In genomic region chr16:391885-392335, GRCh38 we compare ENCODE assay signal across 8 cellular contexts. TPM values are rescaled to one million over a fixed set of nuclear protein-coding genes. Genes with fewer than 3 reads are reported as not detected.
DNase-seq lines count a peak whose midpoint lies in the region; ATAC-seq and TF ChIP-seq lines count a peak whose summit lies in the region.

No MANE protein-coding gene starts in this region.

- H3K9me3 ChIP-seq in CD4-positive, alpha-beta T cell (ENCODE audit: control insufficient read depth, low read length), result no peaks in the 10 kb centered on the region

- peak overlapping the region; percentile 39 for H3K4me3 Mint-ChIP-seq in CD4-positive, alpha-beta T cell

- H3K9me3 Mint-ChIP-seq in CD4-positive, alpha-beta T cell, result no peaks in the 10 kb centered on the region

- no peak overlapping the region for H3K4me3 ChIP-seq in retinal pigment epithelial cell (ENCODE audit: low read length)

- H3K36me3 Mint-ChIP-seq in CD4-positive, alpha-beta T cell (ENCODE audit: low read depth), result no peaks in the 10 kb centered on the region

- CTCF ChIA-PET in CD4-positive, alpha-beta T cell (lab: Charles Lee), result interaction anchor here (0.5 to 2.0 kb wide), 6 partner anchors 9 to 270 kb away, joined by 4 to 22 read pairs (median 6); partner anchors contain the start of genes DECR2 and RAB11FIP3
- CTCF ChIA-PET in RWPE1 (lab: Yijun Ruan, JAX), result interaction anchor here (0.6 kb wide), 1 partner anchor 331 kb away, joined by 3 read pairs; no protein-coding TSS in a partner anchor

- DNase-seq in CD4-positive, alpha-beta T cell, result peak; percentile 60 to 75 (median 68)
- DNase-seq in RWPE1 (ENCODE audit: low spot score) (no peak), germinal center (ENCODE audit: low spot score) (peak; percentile 54), retinal pigment epithelial cell (ENCODE audit: low read depth) (no peak), ureter (ENCODE audit: low spot score) (no peak)
- DNase-seq in activated T-helper 9 cell treated with anti-CD3 and anti-CD28 coated beads, Interleukin-2, amount 50 U/mL, for 16 hours (ENCODE audit: low read depth), result peak; percentile 73

- POLR2A ChIA-PET in CD4-positive, alpha-beta T cell (lab: Charles Lee), result interaction anchor here (0.6 to 1.4 kb wide), 5 partner anchors 8 to 96 kb away, joined by 3 to 4 read pairs (median 3); partner anchors contain the start of genes DECR2 and RAB11FIP3
- POLR2A ChIA-PET in RWPE1 (lab: Yijun Ruan, JAX; ENCODE audit: low non-redundant PET), result no interaction called here

- ATAC-seq in CD4-positive, alpha-beta T cell (ENCODE audit: poor library complexity), result peak; percentile 92
- peak; percentile 53 for ATAC-seq in HG03354 (IDR thresholded peaks at IDR 0.05; ENCODE audit: poor library complexity, severe bottlenecking, unreplicated experiment)
- no peak for ATAC-seq in GM19023 (IDR thresholded peaks at IDR 0.05; ENCODE audit: unreplicated experiment)

- peaks cover 15% of the 10 kb centered on the region for H3K4me1 Mint-ChIP-seq in CD4-positive, alpha-beta T cell (ENCODE audit: low read depth)

- TF ChIP-seq CTCF in CD4-positive, alpha-beta T cell (IDR thresholded peaks at IDR 0.05), result peak; percentile 51
- TF ChIP-seq CTCF in RWPE1 (conservative IDR thresholded peaks at IDR 0.05; ENCODE audit: low read depth) (peak; percentile 80), retinal pigment epithelial cell (conservative IDR thresholded peaks at IDR 0.05; ENCODE audit: low read depth, low read length) (peak; percentile 88)

- intact Hi-C loops in CD4-positive, alpha-beta T cell (cut with DNase I, micrococcal nuclease), result loop anchor here (2.0 kb wide), 1 partner anchor 95 kb away; no protein-coding TSS in a partner anchor

- no peaks in the 10 kb centered on the region for H3K27me3 ChIP-seq in CD4-positive, alpha-beta T cell (ENCODE audit: control insufficient read depth, insufficient read depth, low read length)

- H3K27me3 Mint-ChIP-seq in CD4-positive, alpha-beta T cell, result no peaks in the 10 kb centered on the region

- peak overlapping the region; percentile 57 for H3K27ac Mint-ChIP-seq in CD4-positive, alpha-beta T cell

- H3K27ac ChIP-seq in CD4-positive, alpha-beta T cell (ENCODE audit: low read depth, low read length), result no peak overlapping the region
- no peak overlapping the region for H3K27ac ChIP-seq in RWPE1

RNA-seq across cellular contexts. Expression of gene NME4, which starts 5.1 kb away (rescaled TPM):
- total RNA-seq in CD4-positive, alpha-beta T cell, result 10 to 100 TPM; 31.2 to 32.6 TPM
- 121 TPM for total RNA-seq in ureter

RNA-seq across cellular contexts. Expression of gene DECR2, which starts 9.8 kb away (rescaled TPM):
- total RNA-seq in CD4-positive, alpha-beta T cell, result 1 to 10 TPM; 5.7 to 7.0 TPM
- total RNA-seq in ureter, result 17.5 TPM

RNA-seq across cellular contexts. Expression of gene PGAP6, which starts 10.1 kb away (rescaled TPM):
- 10 to 100 TPM; 59.7 to 63.7 TPM for total RNA-seq in CD4-positive, alpha-beta T cell
- total RNA-seq in ureter, result 37.6 TPM

RNA-seq across cellular contexts. Expression of gene MRPL28, which starts 21.6 kb away (rescaled TPM):
- total RNA-seq in CD4-positive, alpha-beta T cell, result 10 to 100 TPM; 19.6 to 19.7 TPM
- total RNA-seq in ureter, result 56.6 TPM

RNA-seq across cellular contexts. Expression of gene RAB11FIP3, which starts 33.5 kb away (rescaled TPM):
- 10 to 100 TPM; 28.4 to 29.0 TPM for total RNA-seq in CD4-positive, alpha-beta T cell
- total RNA-seq in ureter, result 42.0 TPM

Comparison
In these comparisons a context has a peak if more than half of its experiments do, and no peak if none do; other contexts are left out.
1. DNase-seq: peak in CD4-positive, alpha-beta T cell (10 of 10), activated T-helper 9 cell treated with anti-CD3 and anti-CD28 coated beads, Interleukin-2, amount 50 U/mL, for 16 hours (single experiment) and germinal center (single experiment); none in RWPE1 (single experiment), retinal pigment epithelial cell (single experiment) and ureter (single experiment).
2. Peak in every context shown above with its lines, with median percentiles within 50 percentile points of each other: CTCF ChIP-seq.